7 cellular contexts compared by ENCODE assay signal in genomic region chr16:66516808-66517585, GRCh38. TPM values are rescaled to one million over a fixed set of nuclear protein-coding genes. Genes with fewer than 3 reads are reported as not detected.
DNase-seq lines count a peak whose midpoint lies in the region; ATAC-seq, FAIRE-seq and TF ChIP-seq lines count a peak whose summit lies in the region.

No MANE protein-coding gene starts in this region.

- TF ChIP-seq CTCF in H1 (IDR thresholded peaks at IDR 0.05; ENCODE audit: control extremely low read depth in 1 of 3, insufficient read depth in 1 of 3, low read depth in 1 of 3, low read length in 3 of 3) = no peak

- ATAC-seq in GM18517 (IDR thresholded peaks at IDR 0.05; ENCODE audit: unreplicated experiment) = peak; percentile 98
- ATAC-seq in HG02973 (IDR thresholded peaks at IDR 0.05; ENCODE audit: unreplicated experiment) = peak; percentile 95
- ATAC-seq in activated CD8-positive, alpha-beta T cell treated with anti-CD3 and anti-CD28 coated beads, Interleukin-2, amount 10 ng/mL, durations not matched to agents 7 days and 5 days = peak; percentile 79

- CTCF ChIA-PET in activated CD8-positive, alpha-beta T cell treated with anti-CD3 and anti-CD28 coated beads, Interleukin-2, amount 10 ng/mL, durations not matched to agents 7 days and 5 days (lab: Charles Lee) = interaction anchor here (1.0 to 1.8 kb wide), 5 partner anchors 9 to 110 kb away, joined by 3 to 5 read pairs (median 4); partner anchors contain the start of gene CKLF
- CTCF ChIA-PET in H1 (lab: Charles Lee; ENCODE audit: partially characterized antibody) = interaction anchor here (0.8 to 1.4 kb wide), 4 partner anchors 9 to 40 kb away, joined by 3 to 6 read pairs (median 4); no protein-coding TSS in a partner anchor

- TF ChIP-seq EP300 in H1 (IDR thresholded peaks at IDR 0.05; ENCODE audit: borderline replicate concordance in 1 of 2, low read depth in 2 of 2, low read length in 2 of 2) = no peak

- H3K4me1 Mint-ChIP-seq in activated CD8-positive, alpha-beta T cell treated with anti-CD3 and anti-CD28 coated beads, Interleukin-2, amount 10 ng/mL, durations not matched to agents 7 days and 5 days (ENCODE audit: low read depth) = peaks cover 74% of the 10 kb centered on the region

- TF ChIP-seq POLR2A in H1 (IDR thresholded peaks at IDR 0.05; ENCODE audit: control extremely low read depth in 1 of 2, low read depth in 2 of 2, low read length in 2 of 2) = no peak

- 0 out of 2 replicates have a peak overlapping the region, but pooled peaks have one; percentile 32 for H3K18ac ChIP-seq in H1 (ENCODE audit: extremely low read depth, low read length)

- H4K8ac ChIP-seq in H1 (ENCODE audit: extremely low read depth, insufficient read depth, low read length) = no peak overlapping the region

- no peak overlapping the region for H2BK120ac ChIP-seq in H1 (replicated peaks; ENCODE audit: low read depth, low read length)

- POLR2A ChIA-PET in activated CD8-positive, alpha-beta T cell treated with anti-CD3 and anti-CD28 coated beads, Interleukin-2, amount 10 ng/mL, durations not matched to agents 7 days and 5 days (lab: Charles Lee) = interaction anchor here (1.8 kb wide), 1 partner anchor 33 kb away, joined by 30 read pairs; the partner anchor contains the start of genes CKLF and TK2
- POLR2A ChIA-PET in H1 (lab: Charles Lee; ENCODE audit: partially characterized antibody) = interaction anchor here (1.0 kb wide), 1 partner anchor 14 kb away, joined by 3 read pairs; no protein-coding TSS in a partner anchor

- H3K56ac ChIP-seq in H1 (replicated peaks; ENCODE audit: insufficient read length, low read depth, low read length) = no peak overlapping the region

- no peaks in the 10 kb centered on the region for H4K20me1 ChIP-seq in H1 (replicated peaks in 1 of 2; ENCODE audit: control insufficient read depth in 1 of 2, insufficient read depth in 2 of 2, low read length in 2 of 2)

- H3K14ac ChIP-seq in H1 (ENCODE audit: insufficient read length) = no peak overlapping the region

- no peak overlapping the region for H4K5ac ChIP-seq in H1 (ENCODE audit: insufficient read length, low read depth, low read length)

- H3K36me3 Mint-ChIP-seq in activated CD8-positive, alpha-beta T cell treated with anti-CD3 and anti-CD28 coated beads, Interleukin-2, amount 10 ng/mL, durations not matched to agents 7 days and 5 days (ENCODE audit: low read depth) = peaks cover 2% of the 10 kb centered on the region

- H2BK20ac ChIP-seq in H1 (ENCODE audit: low read length) = peak overlapping the region; percentile 32; the same call in 1 of the 2 replicates

- H3K4me2 ChIP-seq in H1 (ENCODE audit: insufficient read depth in 1 of 2, low read depth in 2 of 2, low read length in 2 of 2) = no peak overlapping the region

- H2BK15ac ChIP-seq in H1 (ENCODE audit: low read length) = 0 out of 2 replicates have a peak overlapping the region, but pooled peaks have one; percentile 29

- H3K4ac ChIP-seq in H1 (replicated peaks; ENCODE audit: insufficient read length, low read depth, low read length) = no peak overlapping the region

- 83% methylated on average over 15 of the region's 15 CpGs; no CpG with 5 or more reads in 1 of the 2 experiments for WGBS in H1 (ENCODE audit: extremely low coverage in 1 of 2, insufficient coverage in 1 of 2, insufficient read length in 1 of 2, insufficient replicate concordance in 2 of 2, low coverage in 1 of 2, low lambda C conversion rate in 2 of 2, missing lambda C conversion rate in 1 of 2), 2 experiments

- peak overlapping the region; percentile 75; the same call in 1 of the 2 replicates for H2BK12ac ChIP-seq in H1 (ENCODE audit: low read depth, low read length)

- H3K27ac ChIP-seq in H1 (ENCODE audit: low read depth, low read length) = no peak overlapping the region

- 0 out of 2 replicates have a peak overlapping the region, but pooled peaks have one; percentile 40 for H2AK5ac ChIP-seq in H1 (ENCODE audit: low read depth, low read length)

- H3K9me3 Mint-ChIP-seq in activated CD8-positive, alpha-beta T cell treated with anti-CD3 and anti-CD28 coated beads, Interleukin-2, amount 10 ng/mL, durations not matched to agents 7 days and 5 days (ENCODE audit: insufficient read depth) = no peaks in the 10 kb centered on the region

- H4K91ac ChIP-seq in H1 (replicated peaks; ENCODE audit: insufficient read length, low read length) = no peak overlapping the region

- H3K79me2 ChIP-seq in H1 (ENCODE audit: control insufficient read depth in 1 of 2, insufficient read depth in 2 of 2, low read length in 2 of 2) = no peaks in the 10 kb centered on the region

- FAIRE-seq in H1 (lab: Jason Lieb, UNC) = no peak

- H3K4me3 Mint-ChIP-seq in activated CD8-positive, alpha-beta T cell treated with anti-CD3 and anti-CD28 coated beads, Interleukin-2, amount 10 ng/mL, durations not matched to agents 7 days and 5 days = peak overlapping the region; percentile 74

- no peak overlapping the region for H3K4me3 ChIP-seq in H1 (ENCODE audit: extremely low read depth in 1 of 4, insufficient read depth in 2 of 4, low read depth in 3 of 4, low read length in 4 of 4)

- no peak overlapping the region for H3K9ac ChIP-seq in H1 (replicated peaks in 1 of 4; ENCODE audit: extremely low read depth in 1 of 4, low read depth in 3 of 4, low read length in 3 of 4)

- H2AFZ ChIP-seq in H1 (ENCODE audit: low read length) = no peak overlapping the region

- no peak overlapping the region for H2BK5ac ChIP-seq in H1 (ENCODE audit: low read depth, low read length)

- H3K27ac Mint-ChIP-seq in activated CD8-positive, alpha-beta T cell treated with anti-CD3 and anti-CD28 coated beads, Interleukin-2, amount 10 ng/mL, durations not matched to agents 7 days and 5 days = peak overlapping the region; percentile 94

- H3K4me1 ChIP-seq in H1 (replicated peaks in 1 of 4; ENCODE audit: control insufficient read depth in 3 of 4, insufficient read depth in 4 of 4, low read length in 3 of 4) = peaks cover 0 to 9% (median 2%) of the 10 kb centered on the region in 4 experiments; a peak in 4 of 7 replicates

- DNase-seq in NCI-H510A treated with DMSO at 0.1 percent for 48 hours (lab: John Stamatoyannopoulos, UW) (peak; percentile 80), H1 (ENCODE audit: low read depth in 1 of 2, low spot score in 2 of 2) (peak in 1 of 2 experiments; percentile 36), midbrain (lab: John Stamatoyannopoulos, UW) (peak; percentile 94)
- peak; percentile 89 for DNase-seq in activated CD8-positive, alpha-beta T cell treated with anti-CD3 and anti-CD28 coated beads, Interleukin-2, amount 10 ng/mL, durations not matched to agents 7 days and 5 days
- DNase-seq in stimulated activated CD8-positive, alpha-beta memory T cell treated with anti-CD3 and anti-CD28 coated beads, Interleukin-15, amount 100 ng/mL, for 48 hours (ENCODE audit: low read depth in 2 of 2) = peak; percentile 78 to 80

- TF ChIP-seq RAD21 in H1 (IDR thresholded peaks at IDR 0.05 in 1 of 2, conservative IDR thresholded peaks at IDR 0.05 in 1 of 2; ENCODE audit: low read depth in 2 of 2, low read length in 2 of 2) = no peak

- H3K23me2 ChIP-seq in H1 (ENCODE audit: low read depth, low read length) = no peaks in the 10 kb centered on the region

- H3K27me3 ChIP-seq in H1 (replicated peaks in 1 of 4; ENCODE audit: control insufficient read depth in 3 of 4, extremely low read depth in 1 of 4, insufficient read depth in 3 of 4, low read length in 3 of 4) = no peaks in the 10 kb centered on the region

- H3K27me3 Mint-ChIP-seq in activated CD8-positive, alpha-beta T cell treated with anti-CD3 and anti-CD28 coated beads, Interleukin-2, amount 10 ng/mL, durations not matched to agents 7 days and 5 days (ENCODE audit: low read depth) = no peaks in the 10 kb centered on the region

- no peaks in the 10 kb centered on the region for H3K36me3 ChIP-seq in H1 (ENCODE audit: control insufficient read depth in 2 of 4, insufficient read depth in 4 of 4, low read length in 3 of 4)

- no peak overlapping the region for H3K23ac ChIP-seq in H1 (ENCODE audit: insufficient read length)

- no peaks in the 10 kb centered on the region for H3K79me1 ChIP-seq in H1 (ENCODE audit: low read depth, low read length)

- no peaks in the 10 kb centered on the region for H3K9me3 ChIP-seq in H1 (ENCODE audit: insufficient read depth in 2 of 2, low read depth in 1 of 2, low read length in 1 of 2)

RNA-seq across cellular contexts. Expression of gene TK2, which starts 32.9 kb away (rescaled TPM):
- 1 to 10 TPM; 5.7 to 6.4 TPM for total RNA-seq in activated CD8-positive, alpha-beta T cell treated with anti-CD3 and anti-CD28 coated beads, Interleukin-2, amount 10 ng/mL, durations not matched to agents 7 days and 5 days
- 3.6 and 4.5 TPM in 2 replicates for total RNA-seq in H1 (2021; fragmentation: NEBNext Ultra II Directional; extraction: Animal tissue kit (Norgen Biotek cat#: 25700))
- 2.7 and 3.2 TPM in 2 replicates for polyA plus RNA-seq in H1 (2011; rRNA removed)
- 4.6 TPM for polyA plus RNA-seq in H1 (2011; cell fraction: cytosol; rRNA removed)
- 8.7 TPM for polyA plus RNA-seq in H1 (2011; cell fraction: nucleus; rRNA removed)
- 3.2 to 4.4 TPM (median 3.8 TPM) in 4 replicates for polyA plus RNA-seq in H1 (2012, experiment 1 of 2)
- polyA plus RNA-seq in H1 (2012, experiment 2 of 2) = 1.6 TPM
- 3.4 TPM for polyA plus RNA-seq in H1 (2013, experiment 1 of 2)
- 2.4 TPM for polyA plus RNA-seq in H1 (2013, experiment 2 of 2)
- polyA minus RNA-seq in H1 (2011; rRNA and poly(A)+ RNA removed) = 7.1 and 12.2 TPM in 2 replicates
- 5.1 TPM for polyA minus RNA-seq in H1 (2011; cell fraction: cytosol; rRNA and poly(A)+ RNA removed)
- 5.9 TPM for polyA minus RNA-seq in H1 (2011; cell fraction: nucleus; rRNA and poly(A)+ RNA removed)

RNA-seq across cellular contexts. Expression of gene CKLF, which starts 35.4 kb away (rescaled TPM):
- 100 to 1,000 TPM; 137 to 139 TPM for total RNA-seq in activated CD8-positive, alpha-beta T cell treated with anti-CD3 and anti-CD28 coated beads, Interleukin-2, amount 10 ng/mL, durations not matched to agents 7 days and 5 days
- 18.9 and 21.1 TPM in 2 replicates for total RNA-seq in H1 (2021; fragmentation: NEBNext Ultra II Directional; extraction: Animal tissue kit (Norgen Biotek cat#: 25700))
- 61.2 and 63.5 TPM in 2 replicates for polyA plus RNA-seq in H1 (2011; rRNA removed)
- 50.5 TPM for polyA plus RNA-seq in H1 (2011; cell fraction: cytosol; rRNA removed)
- 34.6 TPM for polyA plus RNA-seq in H1 (2011; cell fraction: nucleus; rRNA removed)
- polyA plus RNA-seq in H1 (2012, experiment 1 of 2) = 15.6 to 41.5 TPM (median 33.8 TPM) in 4 replicates
- polyA plus RNA-seq in H1 (2012, experiment 2 of 2) = 29.6 TPM
- 40.3 TPM for polyA plus RNA-seq in H1 (2013, experiment 1 of 2)
- 40.7 TPM for polyA plus RNA-seq in H1 (2013, experiment 2 of 2)
- 10.2 and 11.5 TPM in 2 replicates for polyA minus RNA-seq in H1 (2011; rRNA and poly(A)+ RNA removed)
- polyA minus RNA-seq in H1 (2011; cell fraction: cytosol; rRNA and poly(A)+ RNA removed) = 13.5 TPM
- polyA minus RNA-seq in H1 (2011; cell fraction: nucleus; rRNA and poly(A)+ RNA removed) = 9.7 TPM

RNA-seq across cellular contexts. Expression of gene CMTM1, which starts 49.2 kb away (rescaled TPM):
- 10 to 100 TPM; 13.6 to 15.0 TPM for total RNA-seq in activated CD8-positive, alpha-beta T cell treated with anti-CD3 and anti-CD28 coated beads, Interleukin-2, amount 10 ng/mL, durations not matched to agents 7 days and 5 days
- total RNA-seq in H1 (2021; fragmentation: NEBNext Ultra II Directional; extraction: Animal tissue kit (Norgen Biotek cat#: 25700)) = 1.9 and 2.0 TPM in 2 replicates
- polyA plus RNA-seq in H1 (2011; rRNA removed) = 1.2 and 1.7 TPM in 2 replicates
- 1.1 TPM for polyA plus RNA-seq in H1 (2011; cell fraction: cytosol; rRNA removed)
- polyA plus RNA-seq in H1 (2011; cell fraction: nucleus; rRNA removed) = 2.4 TPM
- polyA plus RNA-seq in H1 (2012, experiment 1 of 2) = 0.58 to 2.6 TPM (median 1.4 TPM) in 4 replicates
- polyA plus RNA-seq in H1 (2012, experiment 2 of 2) = not detected
- 2.3 TPM for polyA plus RNA-seq in H1 (2013, experiment 1 of 2)
- 1.3 TPM for polyA plus RNA-seq in H1 (2013, experiment 2 of 2)
- 0.63 and 0.85 TPM in 2 replicates for polyA minus RNA-seq in H1 (2011; rRNA and poly(A)+ RNA removed)
- polyA minus RNA-seq in H1 (2011; cell fraction: cytosol; rRNA and poly(A)+ RNA removed) = 1.6 TPM
- 4.6 TPM for polyA minus RNA-seq in H1 (2011; cell fraction: nucleus; rRNA and poly(A)+ RNA removed)
